1 cellular context compared by ENCODE assay signal in the genomic region with DNA sequence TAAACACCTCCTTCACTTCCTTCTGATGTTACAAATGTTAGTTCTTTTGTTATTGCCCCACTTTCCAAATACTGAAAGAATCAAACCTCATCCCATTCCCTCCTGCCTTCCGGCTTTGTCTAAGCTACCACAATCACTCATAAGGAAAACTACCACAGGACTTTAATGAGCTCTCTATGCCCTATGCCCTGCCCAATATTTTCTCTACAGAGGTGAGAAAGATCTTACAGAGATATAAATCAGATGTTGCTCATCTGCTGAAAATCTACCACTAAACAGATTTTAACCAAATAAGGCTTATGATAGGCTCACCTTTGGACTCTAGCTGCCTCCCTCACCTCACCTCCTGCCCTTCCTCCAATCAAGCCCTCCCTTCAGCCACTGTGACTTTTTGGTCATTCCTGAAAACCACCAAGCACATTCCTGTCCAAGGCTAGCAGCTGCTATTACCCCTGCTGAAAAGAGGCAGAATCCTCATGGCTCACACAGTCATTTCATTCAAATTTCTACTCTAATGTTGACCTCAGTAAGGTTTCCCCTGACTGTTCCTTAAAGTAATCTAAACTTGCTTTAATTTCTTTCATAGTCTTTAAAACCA.
TF ChIP-seq lines count a peak whose summit lies in the region.

No MANE protein-coding gene starts in this region.

TF ChIP-seq in GM12878, 131 proteins besides CTCF, POLR2A, EP300 and RAD21:
- TF ChIP-seq MTA2 (IDR thresholded peaks at IDR 0.05; ENCODE audit: low read depth), result no peak
- TF ChIP-seq SMAD1 (IDR thresholded peaks at IDR 0.05; ENCODE audit: low read depth, partially characterized antibody), result no peak
- TF ChIP-seq HDAC6 (IDR thresholded peaks at IDR 0.05; ENCODE audit: unreplicated experiment), result no peak
- TF ChIP-seq BRCA1 (IDR thresholded peaks at IDR 0.05; ENCODE audit: low read depth, low read length), result no peak
- no peak for TF ChIP-seq ZNF622 (IDR thresholded peaks at IDR 0.05)
- TF ChIP-seq FOXM1 (IDR thresholded peaks at IDR 0.05; ENCODE audit: low read depth, low read length), result no peak
- TF ChIP-seq MEF2A (IDR thresholded peaks at IDR 0.05; ENCODE audit: insufficient read depth, low read depth, low read length), result no peak
- no peak for TF ChIP-seq MTA3 (IDR thresholded peaks at IDR 0.05; ENCODE audit: borderline replicate concordance, low read length)
- no peak for TF ChIP-seq CBX5 (IDR thresholded peaks at IDR 0.05; ENCODE audit: low read depth)
- TF ChIP-seq, protein P1, sequence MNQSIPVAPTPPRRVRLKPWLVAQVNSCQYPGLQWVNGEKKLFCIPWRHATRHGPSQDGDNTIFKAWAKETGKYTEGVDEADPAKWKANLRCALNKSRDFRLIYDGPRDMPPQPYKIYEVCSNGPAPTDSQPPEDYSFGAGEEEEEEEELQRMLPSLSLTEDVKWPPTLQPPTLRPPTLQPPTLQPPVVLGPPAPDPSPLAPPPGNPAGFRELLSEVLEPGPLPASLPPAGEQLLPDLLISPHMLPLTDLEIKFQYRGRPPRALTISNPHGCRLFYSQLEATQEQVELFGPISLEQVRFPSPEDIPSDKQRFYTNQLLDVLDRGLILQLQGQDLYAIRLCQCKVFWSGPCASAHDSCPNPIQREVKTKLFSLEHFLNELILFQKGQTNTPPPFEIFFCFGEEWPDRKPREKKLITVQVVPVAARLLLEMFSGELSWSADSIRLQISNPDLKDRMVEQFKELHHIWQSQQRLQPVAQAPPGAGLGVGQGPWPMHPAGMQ (IDR thresholded peaks at IDR 0.05; ENCODE audit: borderline replicate concordance), result no peak
- TF ChIP-seq NR2F1 (conservative IDR thresholded peaks at IDR 0.05), result no peak
- no peak for TF ChIP-seq SMC3 (IDR thresholded peaks at IDR 0.05; ENCODE audit: borderline replicate concordance, low read length)
- TF ChIP-seq STAT3 (IDR thresholded peaks at IDR 0.05; ENCODE audit: low read depth, low read length), result no peak
- TF ChIP-seq, protein P2, sequence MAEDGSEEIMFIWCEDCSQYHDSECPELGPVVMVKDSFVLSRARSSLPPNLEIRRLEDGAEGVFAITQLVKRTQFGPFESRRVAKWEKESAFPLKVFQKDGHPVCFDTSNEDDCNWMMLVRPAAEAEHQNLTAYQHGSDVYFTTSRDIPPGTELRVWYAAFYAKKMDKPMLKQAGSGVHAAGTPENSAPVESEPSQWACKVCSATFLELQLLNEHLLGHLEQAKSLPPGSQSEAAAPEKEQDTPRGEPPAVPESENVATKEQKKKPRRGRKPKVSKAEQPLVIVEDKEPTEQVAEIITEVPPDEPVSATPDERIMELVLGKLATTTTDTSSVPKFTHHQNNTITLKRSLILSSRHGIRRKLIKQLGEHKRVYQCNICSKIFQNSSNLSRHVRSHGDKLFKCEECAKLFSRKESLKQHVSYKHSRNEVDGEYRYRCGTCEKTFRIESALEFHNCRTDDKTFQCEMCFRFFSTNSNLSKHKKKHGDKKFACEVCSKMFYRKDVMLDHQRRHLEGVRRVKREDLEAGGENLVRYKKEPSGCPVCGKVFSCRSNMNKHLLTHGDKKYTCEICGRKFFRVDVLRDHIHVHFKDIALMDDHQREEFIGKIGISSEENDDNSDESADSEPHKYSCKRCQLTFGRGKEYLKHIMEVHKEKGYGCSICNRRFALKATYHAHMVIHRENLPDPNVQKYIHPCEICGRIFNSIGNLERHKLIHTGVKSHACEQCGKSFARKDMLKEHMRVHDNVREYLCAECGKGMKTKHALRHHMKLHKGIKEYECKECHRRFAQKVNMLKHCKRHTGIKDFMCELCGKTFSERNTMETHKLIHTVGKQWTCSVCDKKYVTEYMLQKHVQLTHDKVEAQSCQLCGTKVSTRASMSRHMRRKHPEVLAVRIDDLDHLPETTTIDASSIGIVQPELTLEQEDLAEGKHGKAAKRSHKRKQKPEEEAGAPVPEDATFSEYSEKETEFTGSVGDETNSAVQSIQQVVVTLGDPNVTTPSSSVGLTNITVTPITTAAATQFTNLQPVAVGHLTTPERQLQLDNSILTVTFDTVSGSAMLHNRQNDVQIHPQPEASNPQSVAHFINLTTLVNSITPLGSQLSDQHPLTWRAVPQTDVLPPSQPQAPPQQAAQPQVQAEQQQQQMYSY (CRISPR knock-in tag; IDR thresholded peaks at IDR 0.05), result no peak
- TF ChIP-seq TBL1XR1 (IDR thresholded peaks at IDR 0.05; ENCODE audit: low read depth, low read length), result no peak
- TF ChIP-seq ESRRA (IDR thresholded peaks at IDR 0.05; ENCODE audit: low read length), result no peak
TF ChIP-seq in GM12878: peak in this region for 0.
